Comparison of ENCODE assay signal across 33 cellular contexts in the genomic region with DNA sequence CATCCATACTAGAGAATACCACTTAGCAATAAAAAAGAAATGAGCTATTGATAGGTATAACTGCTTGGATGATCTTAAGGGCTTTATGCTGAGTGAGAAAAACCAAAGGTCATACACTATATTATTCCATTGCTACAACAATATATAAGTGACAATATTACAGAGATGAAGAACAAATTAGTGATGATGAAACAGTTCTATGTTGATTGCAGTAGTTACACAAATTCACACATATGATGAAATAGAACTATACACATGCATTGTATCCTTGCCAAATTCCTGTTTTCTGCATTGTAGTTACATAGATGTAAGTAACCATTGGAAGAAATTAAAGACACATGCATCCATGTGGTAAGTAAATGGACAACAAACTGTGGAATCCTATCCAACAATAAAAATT.
"Had no signal": no experiment of that assay in that cellular context is flagged by ENCODE, and none has a peak within 500 bp of the region (broad histone marks: within the 10 kb centered on the region; RNA-seq: fewer than 3 reads in every experiment).

No MANE protein-coding gene starts in this region.

- H3K9me3 ChIP-seq: MG63 had no signal

- H3K27ac ChIP-seq: brain microvascular endothelial cell, VCaP had no signal

- DNase-seq: activated B cell treated with CpG ODN at 0.5 μM for 24 hours; activated CD4-positive, alpha-beta memory T cell treated with anti-CD3 and anti-CD28 coated beads for 36 hours; activated CD4-positive, alpha-beta T cell treated with anti-CD3 and anti-CD28 coated beads for 4 hours; activated CD4-positive, alpha-beta T cell treated with anti-CD3 and anti-CD28 coated beads, Interleukin-2, amount 50 U/mL, for 1 hour; activated CD4-positive, CD25-positive, alpha-beta regulatory T cell treated with anti-CD3 and anti-CD28 coated beads, Interleukin-2, amount 50 U/mL, for 72 hours; activated CD8-positive, alpha-beta memory T cell treated with anti-CD3 and anti-CD28 coated beads, Interleukin-2, amount 50 U/mL, for 4 hours; activated gamma-delta T cell treated with Interleukin-2 at 50 U/mL for 16 hours; activated naive CD4-positive, alpha-beta T cell treated with anti-CD3 and anti-CD28 coated beads, Interleukin-2, amount 50 U/mL, for 16 hours; activated naive CD8-positive, alpha-beta T cell treated with anti-CD3 and anti-CD28 coated beads for 36 hours; activated T-cell treated with anti-CD3 and anti-CD28 coated beads for 4 hours; activated T-cell treated with anti-CD3 and anti-CD28 coated beads, Interleukin-2, amount 50 U/mL, for 4 hours; amniotic stem cell; aorta; brain microvascular endothelial cell; central memory CD4-positive, alpha-beta T cell; Kasumi-1; MG63; NCI-H1092; NCI-H1436 treated with DMSO at 0.1 percent for 48 hours; NCI-H1694 treated with DMSO at 0.1 percent for 48 hours; NCI-H2029; NCI-H345; NCI-H526; NCI-H748 treated with DMSO at 0.1 percent for 48 hours; NK-92 treated with Interleukin-12 subunit alpha and Interleukin-12 subunit beta, amount 100 ng/mL, for 24 hours; OCI-M1; Right ventricle myocardium superior; SW 1271; T-helper 1 cell; T-helper 2 cell; T-helper 9 cell had no signal

- H3K27me3 ChIP-seq: brain microvascular endothelial cell, MG63 had no signal

- H3K4me3 ChIP-seq: MG63 had no signal

- FAIRE-seq: colon had no signal

- H3K36me3 ChIP-seq: brain microvascular endothelial cell, MG63 had no signal
